In genomic region chr13:73943137-73943964, GRCh38 we compare ENCODE assay signal across 9 cellular contexts.
DNase-seq lines count a peak whose midpoint lies in the region; ATAC-seq and TF ChIP-seq lines count a peak whose summit lies in the region.
"Had no signal": no experiment of that assay in that cellular context is flagged by ENCODE, and none has a peak within 500 bp of the region (broad histone marks: within the 10 kb centered on the region; RNA-seq: fewer than 3 reads in every experiment).

No MANE protein-coding gene starts in this region.

- intact Hi-C loops in mucosa of descending colon (cut with DNase I, micrococcal nuclease): no loop called here
- intact Hi-C loops in vagina (cut with DNase I): no loop called here

- H4K20me1 ChIP-seq in hepatocyte (ENCODE audit: insufficient read depth, poor library complexity, severe bottlenecking): no peaks in the 10 kb centered on the region

- ATAC-seq in GM21390 (IDR thresholded peaks at IDR 0.05; ENCODE audit: unreplicated experiment): peak; percentile 92
- ATAC-seq in HG03521 (IDR thresholded peaks at IDR 0.05; ENCODE audit: unreplicated experiment): peak; percentile 84
- ATAC-seq in mucosa of descending colon: peak; percentile 37

- no peaks in the 10 kb centered on the region for H3K4me1 ChIP-seq in mucosa of descending colon (ENCODE audit: low read depth)
- peaks cover 2% of the 10 kb centered on the region for H3K4me1 ChIP-seq in vagina
- no peaks in the 10 kb centered on the region for H3K4me1 ChIP-seq in hepatocyte (ENCODE audit: insufficient read depth)

- H3K36me3 ChIP-seq in mucosa of descending colon (ENCODE audit: low read depth): no peaks in the 10 kb centered on the region
- H3K36me3 ChIP-seq in vagina: no peaks in the 10 kb centered on the region
- H3K36me3 ChIP-seq in hepatocyte (replicated peaks; ENCODE audit: insufficient read depth, low read depth): no peaks in the 10 kb centered on the region

- H3K9me3 ChIP-seq in mucosa of descending colon (no peaks in the 10 kb centered on the region), vagina (no peaks in the 10 kb centered on the region), hepatocyte (ENCODE audit: low read depth) (no peaks in the 10 kb centered on the region)

- H3K4me2 ChIP-seq in hepatocyte: no peak overlapping the region

- H3K79me2 ChIP-seq in hepatocyte: peaks cover 3% of the 10 kb centered on the region

- H3K9me2 ChIP-seq in hepatocyte (replicated peaks; ENCODE audit: insufficient read depth): no peaks in the 10 kb centered on the region

- H3K27me3 ChIP-seq in vagina: no peaks in the 10 kb centered on the region
- H3K27me3 ChIP-seq in hepatocyte: no peaks in the 10 kb centered on the region

- WGBS in hepatocyte (ENCODE audit: low lambda C conversion rate, missing lambda C conversion rate): 71% methylated on average over 4 of the region's 4 CpGs

- H3K27ac ChIP-seq in vagina: no peak overlapping the region
- H3K27ac ChIP-seq in hepatocyte: no peak overlapping the region

- no peak for TF ChIP-seq POLR2A in vagina (IDR thresholded peaks at IDR 0.05)

- H2AFZ ChIP-seq in hepatocyte: no peak overlapping the region

- H3K4me3 ChIP-seq in mucosa of descending colon (no peak overlapping the region), vagina (no peak overlapping the region), hepatocyte (no peak overlapping the region)

- TF ChIP-seq CTCF in mucosa of descending colon (IDR thresholded peaks at IDR 0.05) (no peak), vagina (IDR thresholded peaks at IDR 0.05) (no peak), hepatocyte (IDR thresholded peaks at IDR 0.05; ENCODE audit: poor library complexity) (no peak)

- peak; percentile 8 for DNase-seq in NCI-H1436 (lab: John Stamatoyannopoulos, UW)
- DNase-seq in NCI-H1436 treated with DMSO at 0.1 percent for 48 hours (lab: John Stamatoyannopoulos, UW): no peak
- DNase-seq in mucosa of descending colon: no peak
- DNase-seq in stimulated activated CD4-positive, alpha-beta T cell treated with anti-CD3 and anti-CD28 coated beads, Interleukin-4, amount 100 ng/mL, for 4 hours: no peak
- no peak for DNase-seq in vagina (ENCODE audit: extremely low spot score in 2 of 2)
- no peak for DNase-seq in hepatocyte (ENCODE audit: low spot score)
- DNase-seq: MM.1S had no signal

Comparison
In these comparisons a context has a peak if more than half of its experiments do, and no peak if none do; other contexts are left out.
1. ATAC-seq: peak in every context shown above with its lines; median percentile 92 in GM21390; 84 in HG03521; 37 in mucosa of descending colon.